ENCODE assay signal across 8 cellular contexts in genomic region chr7:55365680-55366460, GRCh38. TPM values are rescaled to one million over a fixed set of nuclear protein-coding genes. Genes with fewer than 3 reads are reported as not detected.
DNase-seq lines count a peak whose midpoint lies in the region; ATAC-seq, FAIRE-seq and TF ChIP-seq lines count a peak whose summit lies in the region.

No MANE protein-coding gene starts in this region.

- no peak for TF ChIP-seq EP300 in upper lobe of left lung (IDR thresholded peaks at IDR 0.05)

- TF ChIP-seq POLR2A in GM12891 (IDR thresholded peaks at IDR 0.05; ENCODE audit: low read depth, low read length) (peak; percentile 73), upper lobe of left lung (IDR thresholded peaks at IDR 0.05) (peak in 3 of 4 donors; percentile 40 to 81 (median 73))

- FAIRE-seq in GM12891 (lab: Jason Lieb, UNC): peak; percentile 98

- WGBS in adipose tissue, 3 donors: 0 to 1% (median 0%) methylated on average over 73 to 99 of the region's 99 CpGs
- 0% methylated on average over 98 to 99 of the region's 99 CpGs for WGBS in heart right ventricle, 2 donors
- 0% methylated on average over 55 of the region's 99 CpGs; no CpG with 5 or more reads in 1 of the 2 donors for WGBS in upper lobe of left lung, 2 donors

- H3K27ac ChIP-seq in adipose tissue (ENCODE audit: low read depth, low read length) (peak overlapping the region; percentile 91), heart right ventricle (peak overlapping the region; percentile 98 to 100 (median 100)), upper lobe of left lung (peak overlapping the region; percentile 96 to 99 (median 98))

- H3K4me3 ChIP-seq in heart right ventricle (peak overlapping the region; percentile 78 to 99 (median 93)), upper lobe of left lung (peak overlapping the region; percentile 79 to 95 (median 92))

- intact Hi-C loops in heart right ventricle (cut with DNase I): loop anchor here in 4 of 10 donors (5.0 to 10.0 kb wide), 7 partner anchors 61 to 609 kb away; partner anchors contain the start of genes NIPSNAP2 (in 1 of the 4), SEC61G (in 1 of the 4) and ZNF713 (in 1 of the 4)
- intact Hi-C loops in posterior cingulate gyrus (cut with DNase I): loop anchor here (2.0 to 10.0 kb wide), 4 partner anchors 51 to 604 kb away; no protein-coding TSS in a partner anchor

- H3K4me1 ChIP-seq in heart right ventricle: peaks cover 4 to 27% (median 22%) of the 10 kb centered on the region in 9 donors
- peaks cover 15 to 28% (median 17%) of the 10 kb centered on the region in 4 donors for H3K4me1 ChIP-seq in upper lobe of left lung

- TF ChIP-seq CTCF in heart right ventricle (IDR thresholded peaks at IDR 0.05) (peak in 5 of 9 donors; percentile 36 to 58 (median 52)), upper lobe of left lung (IDR thresholded peaks at IDR 0.05) (peak in 5 of 6 experiments; percentile 14 to 71 (median 46))

- H3K27me3 ChIP-seq in heart right ventricle (no peaks in the 10 kb centered on the region), upper lobe of left lung (no peaks in the 10 kb centered on the region)

- H3K9me3 ChIP-seq in heart right ventricle (no peaks in the 10 kb centered on the region), upper lobe of left lung (no peaks in the 10 kb centered on the region)

- ATAC-seq in HG02763 (IDR thresholded peaks at IDR 0.05; ENCODE audit: unreplicated experiment): peak; percentile 83
- ATAC-seq in heart right ventricle: peak; percentile 98 to 100 (median 99)
- peak; percentile 98 to 99 for ATAC-seq in upper lobe of left lung (ENCODE audit: low FRiP score in 2 of 2)

- H3K36me3 ChIP-seq in heart right ventricle (no peaks in the 10 kb centered on the region), upper lobe of left lung (no peaks in the 10 kb centered on the region)

- DNase-seq in GM12891 (ENCODE audit: insufficient read length, low spot score): peak; percentile 89
- DNase-seq in NCI-H128 (lab: John Stamatoyannopoulos, UW; ENCODE audit: unreplicated experiment): peak; percentile 88
- DNase-seq in SW 1271 (lab: John Stamatoyannopoulos, UW): peak; percentile 80 to 87
- DNase-seq in heart right ventricle: peak; percentile 94 to 96
- DNase-seq in posterior cingulate gyrus: peak; percentile 90 to 99 (median 95)
- peak; percentile 93 to 100 for DNase-seq in upper lobe of left lung

TF ChIP-seq in GM12891, 5 proteins besides CTCF, POLR2A, EP300 and RAD21:
- TF ChIP-seq PAX5 (IDR thresholded peaks at IDR 0.05; ENCODE audit: insufficient read depth, low read length, severe bottlenecking): no peak
- peak; percentile 17 for TF ChIP-seq TAF1 (IDR thresholded peaks at IDR 0.05; ENCODE audit: low read depth, low read length)
- TF ChIP-seq POLR2AphosphoS5 (IDR thresholded peaks at IDR 0.05; ENCODE audit: low read depth, low read length): peak; percentile 93

RNA-seq across cellular contexts. Expression of gene LANCL2, which starts 0.7 kb away (rescaled TPM):
- polyA plus RNA-seq in GM12891 (2012; ENCODE audit: low read depth, missing spikeins): 9.3 TPM
- polyA plus RNA-seq in adipose tissue (10 to 100 TPM in 1 of 3 donors, 1 to 10 TPM in 2; 4.5 to 13.3 (median 6.6) TPM), heart right ventricle (1 to 10 TPM; 3.1 to 5.5 TPM)
- total RNA-seq in heart right ventricle (10 to 100 TPM in 3 of 10 donors, 1 to 10 TPM in 7; 5.4 to 11.1 (median 8.9) TPM), upper lobe of left lung (10 to 100 TPM in 4 of 6 donors, 1 to 10 TPM in 2; 4.6 to 19.9 (median 12.6) TPM)

Comparison
In these comparisons a context has a peak if more than half of its experiments do, and no peak if none do; other contexts are left out.
1. Peak in every context shown above with its lines: DNase-seq, ATAC-seq, H3K4me3 ChIP-seq and H3K27ac ChIP-seq.